34 cellular contexts compared by ENCODE assay signal in genomic region chr6:29611426-29611825, GRCh38. TPM values are rescaled to one million over a fixed set of nuclear protein-coding genes. Genes with fewer than 3 reads are reported as not detected.
"Had no signal": no experiment of that assay in that cellular context is flagged by ENCODE, and none has a peak within 500 bp of the region (broad histone marks: within the 10 kb centered on the region; RNA-seq: fewer than 3 reads in every experiment).

No MANE protein-coding gene starts in this region.

- H3K27me3 Mint-ChIP-seq: activated CD4-positive, alpha-beta T cell treated with anti-CD3 and anti-CD28 coated beads for 36 hours; activated CD4-positive, alpha-beta T cell treated with anti-CD3 and anti-CD28 coated beads, Interleukin-2, amount 10 ng/mL, durations not matched to agents 24 days and 14 days; activated CD8-positive, alpha-beta T cell treated with anti-CD3 and anti-CD28 coated beads for 36 hours; activated naive CD8-positive, alpha-beta T cell; activated T-helper 17 cell treated with anti-CD3 and anti-CD28 coated beads, Interleukin-2, amount 50 U/mL, for 72 hours had no signal

- H3K27ac ChIP-seq: brain microvascular endothelial cell, epithelial cell of prostate, esophagus squamous epithelium, gastroesophageal sphincter had no signal

- H3K4me1 Mint-ChIP-seq: activated CD4-positive, alpha-beta T cell treated with anti-CD3 and anti-CD28 coated beads for 36 hours; activated CD4-positive, alpha-beta T cell treated with anti-CD3 and anti-CD28 coated beads, Interleukin-2, amount 10 ng/mL, durations not matched to agents 24 days and 14 days; activated T-helper 17 cell treated with anti-CD3 and anti-CD28 coated beads, Interleukin-2, amount 50 U/mL, for 72 hours had no signal

- H3K9me3 Mint-ChIP-seq: activated CD4-positive, alpha-beta T cell treated with anti-CD3 and anti-CD28 coated beads, Interleukin-2, amount 10 ng/mL, durations not matched to agents 24 days and 14 days; activated CD8-positive, alpha-beta T cell treated with anti-CD3 and anti-CD28 coated beads for 36 hours; activated T-cell treated with anti-CD3 and anti-CD28 coated beads, Interleukin-2, amount 50 U/mL, for 4 hours; activated T-helper 17 cell treated with anti-CD3 and anti-CD28 coated beads, Interleukin-2, amount 50 U/mL, for 72 hours; effector memory CD8-positive, alpha-beta T cell had no signal

- H3K27ac Mint-ChIP-seq: activated CD4-positive, alpha-beta T cell treated with anti-CD3 and anti-CD28 coated beads for 36 hours; activated CD4-positive, alpha-beta T cell treated with anti-CD3 and anti-CD28 coated beads, Interleukin-2, amount 10 ng/mL, durations not matched to agents 24 days and 14 days; activated CD8-positive, alpha-beta T cell treated with anti-CD3 and anti-CD28 coated beads for 36 hours; activated naive CD8-positive, alpha-beta T cell; activated T-helper 17 cell treated with anti-CD3 and anti-CD28 coated beads, Interleukin-2, amount 50 U/mL, for 72 hours; effector memory CD8-positive, alpha-beta T cell had no signal

- H3K4me3 Mint-ChIP-seq: activated CD4-positive, alpha-beta T cell treated with anti-CD3 and anti-CD28 coated beads for 36 hours; activated CD4-positive, alpha-beta T cell treated with anti-CD3 and anti-CD28 coated beads, Interleukin-2, amount 10 ng/mL, durations not matched to agents 24 days and 14 days; activated CD8-positive, alpha-beta T cell treated with anti-CD3 and anti-CD28 coated beads for 36 hours; activated naive CD8-positive, alpha-beta T cell; activated T-cell treated with anti-CD3 and anti-CD28 coated beads, Interleukin-2, amount 50 U/mL, for 4 hours; activated T-helper 17 cell treated with anti-CD3 and anti-CD28 coated beads, Interleukin-2, amount 50 U/mL, for 72 hours; effector memory CD8-positive, alpha-beta T cell had no signal

- DNase-seq: activated CD4-positive, alpha-beta T cell treated with anti-CD3 and anti-CD28 coated beads for 36 hours; activated CD4-positive, alpha-beta T cell treated with anti-CD3 and anti-CD28 coated beads, Interleukin-2, amount 10 ng/mL, durations not matched to agents 24 days and 14 days; activated CD4-positive, alpha-beta T cell treated with anti-CD3 and anti-CD28 coated beads, Interleukin-2, amount 50 U/mL, for 4 hours; activated CD4-positive, CD25-positive, alpha-beta regulatory T cell; activated CD4-positive, CD25-positive, alpha-beta regulatory T cell treated with anti-CD3 and anti-CD28 coated beads, Interleukin-2, amount 50 U/mL, for 72 hours; activated CD8-positive, alpha-beta memory T cell treated with anti-CD3 and anti-CD28 coated beads for 24 hours; activated CD8-positive, alpha-beta T cell treated with anti-CD3 and anti-CD28 coated beads for 36 hours; activated effector memory CD4-positive, alpha-beta T cell treated with Interleukin-2 at 50 U/mL for 16 hours; activated gamma-delta T cell treated with Interleukin-2 at 50 U/mL for 16 hours; activated naive CD4-positive, alpha-beta T cell treated with anti-CD3 and anti-CD28 coated beads, Interleukin-2, amount 50 U/mL, for 16 hours; activated naive CD4-positive, alpha-beta T cell treated with Interleukin-2 at 50 U/mL for 16 hours; activated T-cell treated with anti-CD3 and anti-CD28 coated beads, Interleukin-2, amount 50 U/mL, for 4 hours; amniotic stem cell; brain microvascular endothelial cell; cortex of kidney; dermis blood vessel endothelial cell; effector CD4-positive, alpha-beta T cell; effector memory CD8-positive, alpha-beta T cell; esophagus squamous epithelium; foreskin melanocyte; head of caudate nucleus; T-helper 2 cell had no signal

- ATAC-seq: activated CD4-positive, alpha-beta T cell treated with anti-CD3 and anti-CD28 coated beads for 36 hours; activated CD8-positive, alpha-beta T cell treated with anti-CD3 and anti-CD28 coated beads for 36 hours; activated T-cell treated with anti-CD3 and anti-CD28 coated beads, Interleukin-2, amount 50 U/mL, for 4 hours; activated T-helper 17 cell treated with anti-CD3 and anti-CD28 coated beads, Interleukin-2, amount 50 U/mL, for 72 hours; effector memory CD8-positive, alpha-beta T cell; gastroesophageal sphincter had no signal

RNA-seq across cellular contexts. Expression of gene OR2H2, which starts 26.5 kb away (rescaled TPM):
- total RNA-seq: activated CD4-positive, alpha-beta T cell treated with anti-CD3 and anti-CD28 coated beads for 36 hours; activated CD4-positive, alpha-beta T cell treated with anti-CD3 and anti-CD28 coated beads, Interleukin-2, amount 10 ng/mL, durations not matched to agents 24 days and 14 days; activated CD8-positive, alpha-beta T cell treated with anti-CD3 and anti-CD28 coated beads for 36 hours; activated T-cell treated with anti-CD3 and anti-CD28 coated beads, Interleukin-2, amount 50 U/mL, for 4 hours; activated T-helper 17 cell treated with anti-CD3 and anti-CD28 coated beads, Interleukin-2, amount 50 U/mL, for 72 hours; astrocyte; bronchial epithelial cell; cardiac septum; chondrocyte; dermis blood vessel endothelial cell; endothelial cell of umbilical vein; esophagus squamous epithelium; fibroblast of lung; fibroblast of villous mesenchyme; gastroesophageal sphincter; T-helper 1 cell treated with Interleukin-12 subunit alpha and Interleukin-12 subunit beta and Interleukin-4 antibody, amounts not matched to agents 30 ng/mL and 1 ng/mL, for 36 hours had no signal

RNA-seq across cellular contexts. Expression of gene MOG, which starts 45.5 kb away (rescaled TPM):
- total RNA-seq: activated CD4-positive, alpha-beta T cell treated with anti-CD3 and anti-CD28 coated beads for 36 hours; activated CD4-positive, alpha-beta T cell treated with anti-CD3 and anti-CD28 coated beads, Interleukin-2, amount 10 ng/mL, durations not matched to agents 24 days and 14 days; activated CD8-positive, alpha-beta T cell treated with anti-CD3 and anti-CD28 coated beads for 36 hours; activated T-cell treated with anti-CD3 and anti-CD28 coated beads, Interleukin-2, amount 50 U/mL, for 4 hours; activated T-helper 17 cell treated with anti-CD3 and anti-CD28 coated beads, Interleukin-2, amount 50 U/mL, for 72 hours; astrocyte; bronchial epithelial cell; dermis blood vessel endothelial cell; endothelial cell of umbilical vein; esophagus squamous epithelium; fibroblast of lung; fibroblast of villous mesenchyme; gastroesophageal sphincter; T-helper 1 cell treated with Interleukin-12 subunit alpha and Interleukin-12 subunit beta and Interleukin-4 antibody, amounts not matched to agents 30 ng/mL and 1 ng/mL, for 36 hours had no signal

RNA-seq across cellular contexts. Expression of gene UBD, which starts 51.9 kb away (rescaled TPM):
- total RNA-seq: bronchial epithelial cell, cardiac septum, chondrocyte, fibroblast of lung, fibroblast of villous mesenchyme had no signal
